Comparison of ENCODE assay signal across 25 cellular contexts in genomic region chr10:1670541-1671365, GRCh38.
DNase-seq lines count a peak whose midpoint lies in the region; ATAC-seq, FAIRE-seq and TF ChIP-seq lines count a peak whose summit lies in the region.
"Had no signal": no experiment of that assay in that cellular context is flagged by ENCODE, and none has a peak within 500 bp of the region (broad histone marks: within the 10 kb centered on the region; RNA-seq: fewer than 3 reads in every experiment).

No MANE protein-coding gene starts in this region.

- H3K36me3 ChIP-seq in bronchial epithelial cell (ENCODE audit: control insufficient read depth, insufficient read depth, low read length) (no peaks in the 10 kb centered on the region), neural progenitor cell (no peaks in the 10 kb centered on the region)
- H3K36me3 ChIP-seq: BLaER1 treated with 17β-estradiol and CSF1 and Interleukin-3, amounts not matched to agents 10 nM and 100 nM; SJCRH30 had no signal

- intact Hi-C loops in head of caudate nucleus (cut with DNase I): no loop called here

- H3K9me3 Mint-ChIP-seq in neural progenitor cell: no peaks in the 10 kb centered on the region
- peaks cover 6% of the 10 kb centered on the region for H3K9me3 Mint-ChIP-seq in stimulated activated memory B cell treated with anti-CD40 and anti-IgM and Interleukin-4, amounts not matched to agents 10 μg/mL and 1 μg/mL and 100 μg/mL, for 72 hours

- no peak overlapping the region for H3K9ac ChIP-seq in neural progenitor cell
- H3K9ac ChIP-seq: BLaER1 treated with 17β-estradiol and CSF1 and Interleukin-3, amounts not matched to agents 10 nM and 100 nM had no signal

- H3F3A ChIP-seq in neural progenitor cell (ENCODE audit: low read depth): no peaks in the 10 kb centered on the region

- H3K27ac ChIP-seq in neural progenitor cell: no peak overlapping the region
- H3K27ac ChIP-seq: BLaER1 treated with 17β-estradiol and CSF1 and Interleukin-3, amounts not matched to agents 10 nM and 100 nM; SJCRH30 had no signal

- H3K4me1 ChIP-seq in neural progenitor cell: no peaks in the 10 kb centered on the region
- H3K4me1 ChIP-seq: Caco-2, SJCRH30 had no signal

- no peaks in the 10 kb centered on the region for H3K9me3 ChIP-seq in neural progenitor cell (ENCODE audit: low read depth)
- H3K9me3 ChIP-seq: Caco-2, SJCRH30 had no signal

- H3K4me3 ChIP-seq in bronchial epithelial cell (ENCODE audit: low read depth, low read length) (no peak overlapping the region), neural progenitor cell (no peak overlapping the region)
- H3K4me3 ChIP-seq: BLaER1 treated with 17β-estradiol and CSF1 and Interleukin-3, amounts not matched to agents 10 nM and 100 nM; SJCRH30 had no signal

- no peak overlapping the region for H2AFZ ChIP-seq in neural progenitor cell (replicated peaks)

- no peaks in the 10 kb centered on the region for H3K4me1 Mint-ChIP-seq in neural progenitor cell
- H3K4me1 Mint-ChIP-seq in stimulated activated memory B cell treated with anti-CD40 and anti-IgM and Interleukin-4, amounts not matched to agents 10 μg/mL and 1 μg/mL and 100 μg/mL, for 72 hours: peaks cover 15% of the 10 kb centered on the region
- H3K4me1 Mint-ChIP-seq: CD4-positive, alpha-beta memory T cell had no signal

- H3K27me3 ChIP-seq in bronchial epithelial cell (ENCODE audit: control insufficient read depth, insufficient read depth, low read length) (no peaks in the 10 kb centered on the region), neural progenitor cell (no peaks in the 10 kb centered on the region)
- H3K27me3 ChIP-seq: BLaER1 treated with 17β-estradiol and CSF1 and Interleukin-3, amounts not matched to agents 10 nM and 100 nM; SJCRH30 had no signal

- DNase-seq in Daoy (ENCODE audit: low read depth) (peak; percentile 58), bronchial epithelial cell (ENCODE audit: low read depth) (peak; percentile 25), head of caudate nucleus (peak in 35 of 42 donors; percentile 6 to 82 (median 55)), neural progenitor cell (ENCODE audit: low spot score) (no peak), ecto neural progenitor cell (ENCODE audit: low spot score) (no peak), GM10266 (ENCODE audit: extremely low spot score) (no peak), ureter (ENCODE audit: low spot score) (no peak)
- DNase-seq: 8988T; Caco-2; CD4-positive, alpha-beta memory T cell; DMS 273 treated with DMSO at 0.1 percent for 48 hours; DMS79 treated with DMSO at 0.1 percent for 48 hours; KBM-7; NCI-H1092 treated with DMSO at 0.1 percent for 48 hours; NCI-H1436 treated with DMSO at 0.1 percent for 48 hours; NCI-H2029; NCI-H226; NCI-H510A treated with DMSO at 0.1 percent for 48 hours; NCI-H748 treated with DMSO at 0.1 percent for 48 hours; SJCRH30 had no signal

- H3K4me2 ChIP-seq in neural progenitor cell: no peak overlapping the region
- H3K4me2 ChIP-seq: BLaER1 treated with 17β-estradiol and CSF1 and Interleukin-3, amounts not matched to agents 10 nM and 100 nM had no signal

- no peak for FAIRE-seq in bronchial epithelial cell (lab: Jason Lieb, UNC)
- FAIRE-seq: GM18507, H54 had no signal

- no peaks in the 10 kb centered on the region for H4K20me1 ChIP-seq in neural progenitor cell (ENCODE audit: low read depth)

- peaks cover 10% of the 10 kb centered on the region for H3K27me3 Mint-ChIP-seq in neural progenitor cell (ENCODE audit: insufficient read depth, low read depth)
- H3K27me3 Mint-ChIP-seq in stimulated activated memory B cell treated with anti-CD40 and anti-IgM and Interleukin-4, amounts not matched to agents 10 μg/mL and 1 μg/mL and 100 μg/mL, for 72 hours: peaks cover 15% of the 10 kb centered on the region

- H3K36me3 Mint-ChIP-seq in neural progenitor cell: no peaks in the 10 kb centered on the region
- H3K36me3 Mint-ChIP-seq in stimulated activated memory B cell treated with anti-CD40 and anti-IgM and Interleukin-4, amounts not matched to agents 10 μg/mL and 1 μg/mL and 100 μg/mL, for 72 hours: peaks cover 11% of the 10 kb centered on the region
- H3K36me3 Mint-ChIP-seq: CD4-positive, alpha-beta memory T cell had no signal

- no peak for TF ChIP-seq CTCF in bronchial epithelial cell (IDR thresholded peaks at IDR 0.05; ENCODE audit: insufficient read depth, low read length, severe bottlenecking)
- no peak for TF ChIP-seq CTCF in neural progenitor cell (IDR thresholded peaks at IDR 0.05)
- no peak for TF ChIP-seq CTCF in GM10266 (IDR thresholded peaks at IDR 0.05; ENCODE audit: control insufficient read depth, insufficient read depth, low read depth, missing control alignments)

- H3K79me2 ChIP-seq in neural progenitor cell (ENCODE audit: low read depth): no peaks in the 10 kb centered on the region

- peak overlapping the region; percentile 85 for H3K27ac Mint-ChIP-seq in neural progenitor cell
- no peak overlapping the region for H3K27ac Mint-ChIP-seq in stimulated activated memory B cell treated with anti-CD40 and anti-IgM and Interleukin-4, amounts not matched to agents 10 μg/mL and 1 μg/mL and 100 μg/mL, for 72 hours
- H3K27ac Mint-ChIP-seq: CD4-positive, alpha-beta memory T cell had no signal

- no peak overlapping the region for H3K4me3 Mint-ChIP-seq in neural progenitor cell
- no peak overlapping the region for H3K4me3 Mint-ChIP-seq in stimulated activated memory B cell treated with anti-CD40 and anti-IgM and Interleukin-4, amounts not matched to agents 10 μg/mL and 1 μg/mL and 100 μg/mL, for 72 hours
- H3K4me3 Mint-ChIP-seq: CD4-positive, alpha-beta memory T cell had no signal

- ATAC-seq in stimulated activated memory B cell treated with anti-CD40 and anti-IgM and Interleukin-4, amounts not matched to agents 10 μg/mL and 1 μg/mL and 100 μg/mL, for 72 hours: no peak
- ATAC-seq: Panc1 had no signal

Comparison
In these comparisons a context has a peak if more than half of its experiments do, and no peak if none do; other contexts are left out.
1. DNase-seq: peak in Daoy (single experiment), bronchial epithelial cell (single experiment) and head of caudate nucleus (35 of 42); none in neural progenitor cell (single experiment), ecto neural progenitor cell (single experiment), GM10266 (single experiment) and ureter (single experiment).